ENCODE assay signal across 10 cellular contexts in genomic region chr1:199273837-199274379, GRCh38.
DNase-seq lines count a peak whose midpoint lies in the region; ATAC-seq and TF ChIP-seq lines count a peak whose summit lies in the region.
"Had no signal": no experiment of that assay in that cellular context is flagged by ENCODE, and none has a peak within 500 bp of the region (broad histone marks: within the 10 kb centered on the region; RNA-seq: fewer than 3 reads in every experiment).

No MANE protein-coding gene starts in this region.

- H3K36me3 ChIP-seq in gastrocnemius medialis (no peaks in the 10 kb centered on the region), uterus (no peaks in the 10 kb centered on the region)
- H3K36me3 ChIP-seq: BLaER1 treated with 17β-estradiol and CSF1 and Interleukin-3, amounts not matched to agents 10 nM and 100 nM had no signal

- TF ChIP-seq CTCF in AG10803 (conservative IDR thresholded peaks at IDR 0.05; ENCODE audit: low read length) (no peak), gastrocnemius medialis (IDR thresholded peaks at IDR 0.05 in 4 of 5, conservative IDR thresholded peaks at IDR 0.05 in 1 of 5) (no peak), uterus (IDR thresholded peaks at IDR 0.05) (no peak)

- H3K4me3 ChIP-seq in AG10803 (ENCODE audit: low read length) (no peak overlapping the region), gastrocnemius medialis (no peak overlapping the region), uterus (no peak overlapping the region)
- H3K4me3 ChIP-seq: BLaER1 treated with 17β-estradiol and CSF1 and Interleukin-3, amounts not matched to agents 10 nM and 100 nM had no signal

- TF ChIP-seq POLR2A in gastrocnemius medialis (IDR thresholded peaks at IDR 0.05) (no peak), uterus (IDR thresholded peaks at IDR 0.05) (no peak), GM18505 (IDR thresholded peaks at IDR 0.05; ENCODE audit: borderline replicate concordance, extremely low read depth, insufficient read depth, insufficient read length) (no peak)

- DNase-seq in AG10803 (ENCODE audit: low read depth) (peak; percentile 28), islet precursor cell (peak; percentile 60), gastrocnemius medialis (no peak), uterus (no peak)
- DNase-seq in NK-92 treated with Interleukin-12 subunit alpha and Interleukin-12 subunit beta, amount 100 ng/mL, for 24 hours (lab: John Stamatoyannopoulos, UW): no peak
- DNase-seq: OCI-M1 had no signal

- H3K4me1 ChIP-seq in gastrocnemius medialis (peaks cover 0 to 17% of the 10 kb centered on the region in 2 donors), uterus (no peaks in the 10 kb centered on the region)

- no peaks in the 10 kb centered on the region for H3K9me3 ChIP-seq in gastrocnemius medialis
- H3K9me3 ChIP-seq in uterus: no peaks in the 10 kb centered on the region

- ATAC-seq in HG03039 (IDR thresholded peaks at IDR 0.05; ENCODE audit: unreplicated experiment) (peak; percentile 42), SK-N-SH treated with all-trans-retinoic acid at 6 μM for 48 hours (peak; percentile 12; the same call in 1 of the 3 replicates), gastrocnemius medialis (no peak), GM18505 (IDR thresholded peaks at IDR 0.05; ENCODE audit: unreplicated experiment) (no peak)

- in situ Hi-C loops in gastrocnemius medialis (cut with MboI; ENCODE audit: low sequenced_read_pairs in 4 of 4): no loop called here

- H3K27me3 ChIP-seq in gastrocnemius medialis (no peaks in the 10 kb centered on the region), uterus (no peaks in the 10 kb centered on the region)
- H3K27me3 ChIP-seq: BLaER1 treated with 17β-estradiol and CSF1 and Interleukin-3, amounts not matched to agents 10 nM and 100 nM had no signal

- H3K27ac ChIP-seq in gastrocnemius medialis (no peak overlapping the region), uterus (no peak overlapping the region)
- H3K27ac ChIP-seq: BLaER1 treated with 17β-estradiol and CSF1 and Interleukin-3, amounts not matched to agents 10 nM and 100 nM had no signal

- intact Hi-C loops in gastrocnemius medialis (cut with DNase I; ENCODE audit: low total_unique reads) (no loop called here), uterus (cut with DNase I; ENCODE audit: low total_unique reads) (no loop called here)

TF ChIP-seq in SK-N-SH treated with all-trans-retinoic acid at 6 μM for 48 hours, 23 proteins besides CTCF, POLR2A, EP300 and RAD21:
- TF ChIP-seq ZC3H10 (CRISPR knock-in tag; IDR thresholded peaks at IDR 0.05): no peak

Comparison
In these comparisons a context has a peak if more than half of its experiments do, and no peak if none do; other contexts are left out.
1. DNase-seq: peak in AG10803 (single experiment) and islet precursor cell (single experiment); none in NK-92 treated with Interleukin-12 subunit alpha and Interleukin-12 subunit beta, amount 100 ng/mL, for 24 hours (single experiment), gastrocnemius medialis (0 of 2) and uterus (0 of 2).
2. ATAC-seq: peak in HG03039 (single experiment) and SK-N-SH treated with all-trans-retinoic acid at 6 μM for 48 hours (single experiment); none in gastrocnemius medialis (0 of 2) and GM18505 (single experiment).